ENCODE assay signal across 1 cellular context in the genomic region with DNA sequence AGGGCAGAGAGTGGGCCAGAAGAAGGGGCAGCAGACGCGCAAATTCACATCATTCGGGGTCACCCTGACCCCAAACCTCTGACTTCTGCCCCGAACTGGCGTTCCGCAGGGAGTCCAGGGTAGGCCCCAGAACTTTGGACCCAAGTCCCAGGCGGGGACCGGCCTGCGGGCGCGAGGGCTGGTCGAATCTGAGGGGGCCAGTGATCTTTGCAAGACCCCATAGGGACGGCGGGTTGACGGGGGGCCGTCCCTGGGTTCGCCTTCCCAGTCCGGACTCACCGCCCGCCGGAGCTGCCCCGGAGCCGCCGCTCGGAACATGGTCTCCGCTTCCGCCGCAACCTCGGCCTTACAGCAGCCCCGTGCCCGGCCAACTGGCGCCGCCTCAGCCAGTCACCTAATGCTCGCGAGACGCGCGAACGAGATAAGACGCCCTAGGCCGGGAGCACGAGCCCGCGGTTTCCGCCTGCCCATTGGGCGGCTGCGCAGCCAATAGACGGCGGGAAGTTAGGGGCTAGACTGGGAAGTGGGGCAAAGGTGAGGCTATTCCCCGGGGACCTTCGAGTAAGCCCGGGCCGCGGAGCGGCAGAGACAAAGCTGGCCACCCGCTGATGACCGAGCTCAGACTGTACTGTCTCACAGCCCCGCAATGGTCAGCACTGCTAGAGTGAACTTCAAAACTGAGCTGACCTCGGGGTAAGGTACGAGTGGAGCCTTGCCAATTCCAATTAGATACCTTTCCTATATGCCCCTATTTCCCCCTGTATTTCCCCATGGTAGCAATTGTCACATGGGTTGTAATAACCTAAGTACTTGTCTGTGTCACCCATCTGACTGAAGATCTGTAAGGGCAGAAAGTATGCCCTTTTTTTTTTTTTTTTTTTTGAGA.
A peak's percentile ranks its signal among the peaks of the same experiment; 100 is the strongest.
TF ChIP-seq lines count a peak whose summit lies in the region.

A gene (minus strand): TSS at position 399 of the 886 bp plus-strand sequence. CDS start 81 bp downstream, at position 318.

TF ChIP-seq in HepG2, 621 proteins besides CTCF, POLR2A, EP300 and RAD21 (continued from another document and continues in another):
- TF ChIP-seq, protein P1, sequence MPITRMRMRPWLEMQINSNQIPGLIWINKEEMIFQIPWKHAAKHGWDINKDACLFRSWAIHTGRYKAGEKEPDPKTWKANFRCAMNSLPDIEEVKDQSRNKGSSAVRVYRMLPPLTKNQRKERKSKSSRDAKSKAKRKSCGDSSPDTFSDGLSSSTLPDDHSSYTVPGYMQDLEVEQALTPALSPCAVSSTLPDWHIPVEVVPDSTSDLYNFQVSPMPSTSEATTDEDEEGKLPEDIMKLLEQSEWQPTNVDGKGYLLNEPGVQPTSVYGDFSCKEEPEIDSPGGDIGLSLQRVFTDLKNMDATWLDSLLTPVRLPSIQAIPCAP (CRISPR knock-in tag; IDR thresholded peaks at IDR 0.05; ENCODE audit: low read depth): no peak
- TF ChIP-seq, protein P2, sequence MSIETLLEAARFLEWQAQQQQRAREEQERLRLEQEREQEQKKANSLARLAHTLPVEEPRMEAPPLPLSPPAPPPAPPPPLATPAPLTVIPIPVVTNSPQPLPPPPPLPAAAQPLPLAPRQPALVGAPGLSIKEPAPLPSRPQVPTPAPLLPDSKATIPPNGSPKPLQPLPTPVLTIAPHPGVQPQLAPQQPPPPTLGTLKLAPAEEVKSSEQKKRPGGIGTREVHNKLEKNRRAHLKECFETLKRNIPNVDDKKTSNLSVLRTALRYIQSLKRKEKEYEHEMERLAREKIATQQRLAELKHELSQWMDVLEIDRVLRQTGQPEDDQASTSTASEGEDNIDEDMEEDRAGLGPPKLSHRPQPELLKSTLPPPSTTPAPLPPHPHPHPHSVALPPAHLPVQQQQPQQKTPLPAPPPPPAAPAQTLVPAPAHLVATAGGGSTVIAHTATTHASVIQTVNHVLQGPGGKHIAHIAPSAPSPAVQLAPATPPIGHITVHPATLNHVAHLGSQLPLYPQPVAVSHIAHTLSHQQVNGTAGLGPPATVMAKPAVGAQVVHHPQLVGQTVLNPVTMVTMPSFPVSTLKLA (IDR thresholded peaks at IDR 0.05): peak; percentile 49
- TF ChIP-seq, protein P3, sequence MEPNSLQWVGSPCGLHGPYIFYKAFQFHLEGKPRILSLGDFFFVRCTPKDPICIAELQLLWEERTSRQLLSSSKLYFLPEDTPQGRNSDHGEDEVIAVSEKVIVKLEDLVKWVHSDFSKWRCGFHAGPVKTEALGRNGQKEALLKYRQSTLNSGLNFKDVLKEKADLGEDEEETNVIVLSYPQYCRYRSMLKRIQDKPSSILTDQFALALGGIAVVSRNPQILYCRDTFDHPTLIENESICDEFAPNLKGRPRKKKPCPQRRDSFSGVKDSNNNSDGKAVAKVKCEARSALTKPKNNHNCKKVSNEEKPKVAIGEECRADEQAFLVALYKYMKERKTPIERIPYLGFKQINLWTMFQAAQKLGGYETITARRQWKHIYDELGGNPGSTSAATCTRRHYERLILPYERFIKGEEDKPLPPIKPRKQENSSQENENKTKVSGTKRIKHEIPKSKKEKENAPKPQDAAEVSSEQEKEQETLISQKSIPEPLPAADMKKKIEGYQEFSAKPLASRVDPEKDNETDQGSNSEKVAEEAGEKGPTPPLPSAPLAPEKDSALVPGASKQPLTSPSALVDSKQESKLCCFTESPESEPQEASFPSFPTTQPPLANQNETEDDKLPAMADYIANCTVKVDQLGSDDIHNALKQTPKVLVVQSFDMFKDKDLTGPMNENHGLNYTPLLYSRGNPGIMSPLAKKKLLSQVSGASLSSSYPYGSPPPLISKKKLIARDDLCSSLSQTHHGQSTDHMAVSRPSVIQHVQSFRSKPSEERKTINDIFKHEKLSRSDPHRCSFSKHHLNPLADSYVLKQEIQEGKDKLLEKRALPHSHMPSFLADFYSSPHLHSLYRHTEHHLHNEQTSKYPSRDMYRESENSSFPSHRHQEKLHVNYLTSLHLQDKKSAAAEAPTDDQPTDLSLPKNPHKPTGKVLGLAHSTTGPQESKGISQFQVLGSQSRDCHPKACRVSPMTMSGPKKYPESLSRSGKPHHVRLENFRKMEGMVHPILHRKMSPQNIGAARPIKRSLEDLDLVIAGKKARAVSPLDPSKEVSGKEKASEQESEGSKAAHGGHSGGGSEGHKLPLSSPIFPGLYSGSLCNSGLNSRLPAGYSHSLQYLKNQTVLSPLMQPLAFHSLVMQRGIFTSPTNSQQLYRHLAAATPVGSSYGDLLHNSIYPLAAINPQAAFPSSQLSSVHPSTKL (CRISPR knock-in tag; IDR thresholded peaks at IDR 0.05): peak; percentile 75
- TF ChIP-seq ZSCAN22 (CRISPR knock-in tag; IDR thresholded peaks at IDR 0.05): no peak
- TF ChIP-seq U2AF2 (IDR thresholded peaks at IDR 0.05; ENCODE audit: low read depth, low read length): no peak
- TF ChIP-seq PPARG (CRISPR knock-in tag; conservative IDR thresholded peaks at IDR 0.05): peak; percentile 100
- TF ChIP-seq JDP2 (CRISPR knock-in tag; IDR thresholded peaks at IDR 0.05; ENCODE audit: borderline replicate concordance): no peak
- no peak for TF ChIP-seq ZFP62 (CRISPR knock-in tag; IDR thresholded peaks at IDR 0.05)
- no peak for TF ChIP-seq HMG20A (CRISPR knock-in tag; IDR thresholded peaks at IDR 0.05; ENCODE audit: borderline replicate concordance)
- TF ChIP-seq BHLHE40 (IDR thresholded peaks at IDR 0.05; ENCODE audit: low read length): peak; percentile 76
- TF ChIP-seq THYN1 (CRISPR knock-in tag; IDR thresholded peaks at IDR 0.05; ENCODE audit: borderline replicate concordance, low read depth): no peak
- peak; percentile 59 for TF ChIP-seq ELF1 (CRISPR knock-in tag; IDR thresholded peaks at IDR 0.05)
- TF ChIP-seq, protein P4, sequence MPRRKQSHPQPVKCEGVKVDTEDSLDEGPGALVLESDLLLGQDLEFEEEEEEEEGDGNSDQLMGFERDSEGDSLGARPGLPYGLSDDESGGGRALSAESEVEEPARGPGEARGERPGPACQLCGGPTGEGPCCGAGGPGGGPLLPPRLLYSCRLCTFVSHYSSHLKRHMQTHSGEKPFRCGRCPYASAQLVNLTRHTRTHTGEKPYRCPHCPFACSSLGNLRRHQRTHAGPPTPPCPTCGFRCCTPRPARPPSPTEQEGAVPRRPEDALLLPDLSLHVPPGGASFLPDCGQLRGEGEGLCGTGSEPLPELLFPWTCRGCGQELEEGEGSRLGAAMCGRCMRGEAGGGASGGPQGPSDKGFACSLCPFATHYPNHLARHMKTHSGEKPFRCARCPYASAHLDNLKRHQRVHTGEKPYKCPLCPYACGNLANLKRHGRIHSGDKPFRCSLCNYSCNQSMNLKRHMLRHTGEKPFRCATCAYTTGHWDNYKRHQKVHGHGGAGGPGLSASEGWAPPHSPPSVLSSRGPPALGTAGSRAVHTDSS (CRISPR knock-in tag; conservative IDR thresholded peaks at IDR 0.05): no peak
- TF ChIP-seq, protein P5, sequence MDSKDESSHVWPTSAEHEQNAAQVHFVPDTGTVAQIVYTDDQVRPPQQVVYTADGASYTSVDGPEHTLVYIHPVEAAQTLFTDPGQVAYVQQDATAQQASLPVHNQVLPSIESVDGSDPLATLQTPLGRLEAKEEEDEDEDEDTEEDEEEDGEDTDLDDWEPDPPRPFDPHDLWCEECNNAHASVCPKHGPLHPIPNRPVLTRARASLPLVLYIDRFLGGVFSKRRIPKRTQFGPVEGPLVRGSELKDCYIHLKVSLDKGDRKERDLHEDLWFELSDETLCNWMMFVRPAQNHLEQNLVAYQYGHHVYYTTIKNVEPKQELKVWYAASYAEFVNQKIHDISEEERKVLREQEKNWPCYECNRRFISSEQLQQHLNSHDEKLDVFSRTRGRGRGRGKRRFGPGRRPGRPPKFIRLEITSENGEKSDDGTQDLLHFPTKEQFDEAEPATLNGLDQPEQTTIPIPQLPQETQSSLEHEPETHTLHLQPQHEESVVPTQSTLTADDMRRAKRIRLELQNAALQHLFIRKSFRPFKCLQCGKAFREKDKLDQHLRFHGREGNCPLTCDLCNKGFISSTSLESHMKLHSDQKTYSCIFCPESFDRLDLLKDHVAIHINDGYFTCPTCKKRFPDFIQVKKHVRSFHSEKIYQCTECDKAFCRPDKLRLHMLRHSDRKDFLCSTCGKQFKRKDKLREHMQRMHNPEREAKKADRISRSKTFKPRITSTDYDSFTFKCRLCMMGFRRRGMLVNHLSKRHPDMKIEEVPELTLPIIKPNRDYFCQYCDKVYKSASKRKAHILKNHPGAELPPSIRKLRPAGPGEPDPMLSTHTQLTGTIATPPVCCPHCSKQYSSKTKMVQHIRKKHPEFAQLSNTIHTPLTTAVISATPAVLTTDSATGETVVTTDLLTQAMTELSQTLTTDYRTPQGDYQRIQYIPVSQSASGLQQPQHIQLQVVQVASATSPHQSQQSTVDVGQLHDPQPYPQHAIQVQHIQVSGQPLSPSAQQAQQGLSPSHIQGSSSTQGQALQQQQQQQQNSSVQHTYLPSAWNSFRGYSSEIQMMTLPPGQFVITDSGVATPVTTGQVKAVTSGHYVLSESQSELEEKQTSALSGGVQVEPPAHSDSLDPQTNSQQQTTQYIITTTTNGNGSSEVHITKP (CRISPR knock-in tag; IDR thresholded peaks at IDR 0.05; ENCODE audit: low read depth): peak; percentile 48; the same call in 1 of the 2 replicates
- no peak for TF ChIP-seq FOSL1 (CRISPR knock-in tag; IDR thresholded peaks at IDR 0.05; ENCODE audit: borderline replicate concordance)
- TF ChIP-seq, protein P6, sequence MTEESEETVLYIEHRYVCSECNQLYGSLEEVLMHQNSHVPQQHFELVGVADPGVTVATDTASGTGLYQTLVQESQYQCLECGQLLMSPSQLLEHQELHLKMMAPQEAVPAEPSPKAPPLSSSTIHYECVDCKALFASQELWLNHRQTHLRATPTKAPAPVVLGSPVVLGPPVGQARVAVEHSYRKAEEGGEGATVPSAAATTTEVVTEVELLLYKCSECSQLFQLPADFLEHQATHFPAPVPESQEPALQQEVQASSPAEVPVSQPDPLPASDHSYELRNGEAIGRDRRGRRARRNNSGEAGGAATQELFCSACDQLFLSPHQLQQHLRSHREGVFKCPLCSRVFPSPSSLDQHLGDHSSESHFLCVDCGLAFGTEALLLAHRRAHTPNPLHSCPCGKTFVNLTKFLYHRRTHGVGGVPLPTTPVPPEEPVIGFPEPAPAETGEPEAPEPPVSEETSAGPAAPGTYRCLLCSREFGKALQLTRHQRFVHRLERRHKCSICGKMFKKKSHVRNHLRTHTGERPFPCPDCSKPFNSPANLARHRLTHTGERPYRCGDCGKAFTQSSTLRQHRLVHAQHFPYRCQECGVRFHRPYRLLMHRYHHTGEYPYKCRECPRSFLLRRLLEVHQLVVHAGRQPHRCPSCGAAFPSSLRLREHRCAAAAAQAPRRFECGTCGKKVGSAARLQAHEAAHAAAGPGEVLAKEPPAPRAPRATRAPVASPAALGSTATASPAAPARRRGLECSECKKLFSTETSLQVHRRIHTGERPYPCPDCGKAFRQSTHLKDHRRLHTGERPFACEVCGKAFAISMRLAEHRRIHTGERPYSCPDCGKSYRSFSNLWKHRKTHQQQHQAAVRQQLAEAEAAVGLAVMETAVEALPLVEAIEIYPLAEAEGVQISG (CRISPR knock-in tag; IDR thresholded peaks at IDR 0.05): peak; percentile 72; the same call in 1 of the 2 replicates
- TF ChIP-seq HIVEP1 (CRISPR knock-in tag; IDR thresholded peaks at IDR 0.05): peak; percentile 90
- TF ChIP-seq, protein P7, sequence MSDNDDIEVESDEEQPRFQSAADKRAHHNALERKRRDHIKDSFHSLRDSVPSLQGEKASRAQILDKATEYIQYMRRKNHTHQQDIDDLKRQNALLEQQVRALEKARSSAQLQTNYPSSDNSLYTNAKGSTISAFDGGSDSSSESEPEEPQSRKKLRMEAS (IDR thresholded peaks at IDR 0.05): peak; percentile 92
- no peak for TF ChIP-seq MBD4 (IDR thresholded peaks at IDR 0.05; ENCODE audit: borderline replicate concordance, low read length)
- TF ChIP-seq HOXA5 (CRISPR knock-in tag; IDR thresholded peaks at IDR 0.05): no peak
- TF ChIP-seq POLR2AphosphoS5 (IDR thresholded peaks at IDR 0.05; ENCODE audit: low read depth, low read length): peak; percentile 87
- TF ChIP-seq, protein P8, sequence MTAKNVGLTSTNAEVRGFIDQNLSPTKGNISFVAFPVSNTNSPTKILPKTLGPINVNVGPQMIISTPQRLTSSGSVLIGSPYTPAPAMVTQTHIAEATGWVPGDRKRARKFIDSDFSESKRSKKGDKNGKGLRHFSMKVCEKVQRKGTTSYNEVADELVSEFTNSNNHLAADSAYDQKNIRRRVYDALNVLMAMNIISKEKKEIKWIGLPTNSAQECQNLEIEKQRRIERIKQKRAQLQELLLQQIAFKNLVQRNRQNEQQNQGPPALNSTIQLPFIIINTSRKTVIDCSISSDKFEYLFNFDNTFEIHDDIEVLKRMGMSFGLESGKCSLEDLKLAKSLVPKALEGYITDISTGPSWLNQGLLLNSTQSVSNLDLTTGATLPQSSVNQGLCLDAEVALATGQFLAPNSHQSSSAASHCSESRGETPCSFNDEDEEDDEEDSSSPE (CRISPR knock-in tag; IDR thresholded peaks at IDR 0.05): peak; percentile 88
- no peak for TF ChIP-seq ATAD3A (CRISPR knock-in tag; IDR thresholded peaks at IDR 0.05)
- 0 out of 2 replicates have a peak, but pooled peaks have one; percentile 53 for TF ChIP-seq ZBTB42 (CRISPR knock-in tag; IDR thresholded peaks at IDR 0.05)
- peak; percentile 42; the same call in 1 of the 2 replicates for TF ChIP-seq NR2F2 (IDR thresholded peaks at IDR 0.05; ENCODE audit: borderline replicate concordance, low read depth)
- TF ChIP-seq PHF8 (CRISPR knock-in tag; IDR thresholded peaks at IDR 0.05): peak; percentile 99
- TF ChIP-seq, protein P9, sequence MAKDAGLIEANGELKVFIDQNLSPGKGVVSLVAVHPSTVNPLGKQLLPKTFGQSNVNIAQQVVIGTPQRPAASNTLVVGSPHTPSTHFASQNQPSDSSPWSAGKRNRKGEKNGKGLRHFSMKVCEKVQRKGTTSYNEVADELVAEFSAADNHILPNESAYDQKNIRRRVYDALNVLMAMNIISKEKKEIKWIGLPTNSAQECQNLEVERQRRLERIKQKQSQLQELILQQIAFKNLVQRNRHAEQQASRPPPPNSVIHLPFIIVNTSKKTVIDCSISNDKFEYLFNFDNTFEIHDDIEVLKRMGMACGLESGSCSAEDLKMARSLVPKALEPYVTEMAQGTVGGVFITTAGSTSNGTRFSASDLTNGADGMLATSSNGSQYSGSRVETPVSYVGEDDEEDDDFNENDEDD (CRISPR knock-in tag; IDR thresholded peaks at IDR 0.05; ENCODE audit: borderline replicate concordance): peak; percentile 92
